In the genomic region with DNA sequence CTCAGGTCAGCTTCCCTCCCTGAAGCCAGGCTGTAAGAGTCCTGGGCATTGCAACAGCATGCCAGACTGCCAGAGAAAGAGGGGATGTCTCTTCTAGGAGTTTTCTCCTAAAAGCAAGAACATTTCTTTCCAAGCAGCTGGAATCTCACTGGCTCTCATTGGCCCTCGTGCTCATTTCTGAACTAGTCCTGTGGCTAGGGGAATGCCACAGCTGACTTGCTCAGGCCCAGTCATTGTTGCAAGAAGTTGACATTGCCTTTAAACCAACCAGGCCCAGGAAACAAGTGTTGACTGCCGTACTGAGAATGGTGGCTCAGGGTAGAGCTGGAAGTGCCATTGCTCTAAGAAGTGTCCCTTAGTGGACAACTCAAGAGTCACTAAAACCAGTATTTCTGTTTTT, we compare ENCODE assay signal across 12 cellular contexts. TPM values are rescaled to one million over a fixed set of nuclear protein-coding genes. Genes with fewer than 3 reads are reported as not detected.
DNase-seq lines count a peak whose midpoint lies in the region; ATAC-seq, FAIRE-seq and TF ChIP-seq lines count a peak whose summit lies in the region.
"Had no signal": no experiment of that assay in that cellular context is flagged by ENCODE, and none has a peak within 500 bp of the region (broad histone marks: within the 10 kb centered on the region; RNA-seq: fewer than 3 reads in every experiment).

No MANE protein-coding gene starts in this region.

- H3K36me3 ChIP-seq in PC-3 (ENCODE audit: low read depth, low read length) (no peaks in the 10 kb centered on the region), small intestine (ENCODE audit: control insufficient read depth in 2 of 2, insufficient read depth in 2 of 2, low read length in 2 of 2) (no peaks in the 10 kb centered on the region), GM23338 (ENCODE audit: insufficient read depth) (no peaks in the 10 kb centered on the region)
- H3K36me3 ChIP-seq: esophagus muscularis mucosa, pancreas had no signal

- CTCF ChIA-PET in PC-3 (lab: Charles Lee), result no interaction called here

- H3K9me2 ChIP-seq in PC-3 (replicated peaks; ENCODE audit: low read length) (no peaks in the 10 kb centered on the region), GM23338 (ENCODE audit: insufficient read depth) (no peaks in the 10 kb centered on the region)

- H3K36me3 Mint-ChIP-seq in GM23338 (ENCODE audit: low read depth), result no peaks in the 10 kb centered on the region

- H3K4me1 ChIP-seq in PC-3 (ENCODE audit: insufficient read depth, low read length) (peaks cover 11% of the 10 kb centered on the region; the same call in 1 of the 2 replicates), small intestine (ENCODE audit: control insufficient read depth in 2 of 2, insufficient read depth in 1 of 2, low read depth in 1 of 2, low read length in 1 of 2) (no peaks in the 10 kb centered on the region), GM23338 (ENCODE audit: insufficient read depth) (no peaks in the 10 kb centered on the region; the same call in 1 of the 2 replicates)
- H3K4me1 ChIP-seq: esophagus muscularis mucosa had no signal

- H3K79me2 ChIP-seq in PC-3 (ENCODE audit: low read length) (no peaks in the 10 kb centered on the region), GM23338 (replicated peaks; ENCODE audit: insufficient read depth) (no peaks in the 10 kb centered on the region)

- H3K27ac ChIP-seq in C4-2B, result peak overlapping the region; percentile 64
- H3K27ac ChIP-seq in PC-3 (ENCODE audit: low read length), result no peak overlapping the region
- H3K27ac ChIP-seq in small intestine (ENCODE audit: low read depth in 1 of 2, low read length in 1 of 2), result no peak overlapping the region
- H3K27ac ChIP-seq in GM23338 (ENCODE audit: low read depth), result no peak overlapping the region
- H3K27ac ChIP-seq: esophagus muscularis mucosa, pancreas had no signal

- peaks cover 1% of the 10 kb centered on the region for H3K27me3 Mint-ChIP-seq in GM23338 (ENCODE audit: insufficient read depth, low read depth, poor library complexity)

- no peak overlapping the region for H3K9ac ChIP-seq in PC-3 (ENCODE audit: low read length)

- peaks cover 10% of the 10 kb centered on the region for H3K4me1 Mint-ChIP-seq in GM23338

- H3K9me3 Mint-ChIP-seq in GM23338, result no peaks in the 10 kb centered on the region
- H3K9me3 Mint-ChIP-seq: activated B cell treated with CpG ODN at 0.5 μM for 24 hours had no signal

- no TSS peak for BruUV-seq in PC-3 (replicated peaks; lab: Mats Ljungman, UMichigan)

- 0 out of 2 replicates have a peak overlapping the region, but pooled peaks have one; percentile 36 for H2AFZ ChIP-seq in PC-3 (ENCODE audit: low read length)
- H2AFZ ChIP-seq in GM23338, result no peak overlapping the region

- DNase-seq in PC-3 (no peak), cerebellar cortex (ENCODE audit: low spot score) (no peak), small intestine (no peak), GM23338 (ENCODE audit: low spot score) (no peak), H4 (ENCODE audit: low spot score) (no peak)
- DNase-seq: activated B cell treated with CpG ODN at 0.5 μM for 24 hours, aorta had no signal

- ATAC-seq in GM18907 (IDR thresholded peaks at IDR 0.05; ENCODE audit: unreplicated experiment) (peak; percentile 90), HG02759 (IDR thresholded peaks at IDR 0.05; ENCODE audit: unreplicated experiment) (peak; percentile 85), PC-3 (no peak), GM23338 (no peak; the same call in 2 of the 3 replicates)

- H4K20me1 ChIP-seq in PC-3 (ENCODE audit: low read length) (no peaks in the 10 kb centered on the region), GM23338 (replicated peaks; ENCODE audit: insufficient read depth) (no peaks in the 10 kb centered on the region)

- no peaks in the 10 kb centered on the region for H3K27me3 ChIP-seq in PC-3 (ENCODE audit: low read length)
- no peaks in the 10 kb centered on the region for H3K27me3 ChIP-seq in small intestine (ENCODE audit: control insufficient read depth in 2 of 2, insufficient read depth in 2 of 2, low read length in 2 of 2)
- no peaks in the 10 kb centered on the region for H3K27me3 ChIP-seq in GM23338 (ENCODE audit: insufficient read depth)
- H3K27me3 ChIP-seq: esophagus muscularis mucosa, pancreas had no signal

- no peak overlapping the region for H3K4me3 Mint-ChIP-seq in GM23338
- H3K4me3 Mint-ChIP-seq: activated B cell treated with CpG ODN at 0.5 μM for 24 hours had no signal

- H3F3A ChIP-seq in PC-3 (ENCODE audit: low read length, unreplicated experiment) (no peaks in the 10 kb centered on the region), GM23338 (replicated peaks; ENCODE audit: low read depth) (no peaks in the 10 kb centered on the region)

- intact Hi-C loops in PC-3 (cut with micrococcal nuclease), result loop anchor here (5.0 kb wide), 1 partner anchor 74 kb away; a partner anchor contains a TSS

- no peak for FAIRE-seq in small intestine (lab: Jason Lieb, UNC)

- H3K27ac Mint-ChIP-seq in GM23338, result no peak overlapping the region
- H3K27ac Mint-ChIP-seq: activated B cell treated with CpG ODN at 0.5 μM for 24 hours had no signal

- no peak overlapping the region for H3K4me2 ChIP-seq in PC-3 (ENCODE audit: low read length)
- H3K4me2 ChIP-seq in GM23338, result no peak overlapping the region

- TF ChIP-seq CTCF in C4-2B (conservative IDR thresholded peaks at IDR 0.05), result no peak
- no peak for TF ChIP-seq CTCF in PC-3 (conservative IDR thresholded peaks at IDR 0.05; ENCODE audit: low read depth, low read length)
- TF ChIP-seq CTCF in GM23338 (conservative IDR thresholded peaks at IDR 0.05; ENCODE audit: low read depth in 2 of 2), result no peak

- no peaks in the 10 kb centered on the region for H3K9me3 ChIP-seq in PC-3 (ENCODE audit: low read length)
- H3K9me3 ChIP-seq in small intestine (ENCODE audit: control insufficient read depth, low read depth), result no peaks in the 10 kb centered on the region
- H3K9me3 ChIP-seq: esophagus muscularis mucosa, pancreas had no signal

- H3K4me3 ChIP-seq in PC-3 (ENCODE audit: low read length), result no peak overlapping the region
- no peak overlapping the region for H3K4me3 ChIP-seq in small intestine (ENCODE audit: low read depth in 1 of 2, low read length in 2 of 2)
- no peak overlapping the region for H3K4me3 ChIP-seq in GM23338
- H3K4me3 ChIP-seq: esophagus muscularis mucosa, pancreas had no signal

- POLR2A ChIA-PET in PC-3 (lab: Charles Lee; ENCODE audit: unreplicated experiment), result no interaction called here

- 38 to 70% (median 66%) methylated on average over 2 of the region's 2 CpGs for WGBS in small intestine, 3 donors

TF ChIP-seq in GM23338, 12 proteins besides CTCF, POLR2A, EP300 and RAD21 (continues in another document):
- TF ChIP-seq CREB1 (CRISPR knock-in tag; IDR thresholded peaks at IDR 0.05; ENCODE audit: low read depth) (no peak), ZNF331 (CRISPR knock-in tag; IDR thresholded peaks at IDR 0.05; ENCODE audit: low read depth) (no peak), ZNF114 (CRISPR knock-in tag; IDR thresholded peaks at IDR 0.05) (no peak), EZH2 (IDR thresholded peaks at IDR 0.05; ENCODE audit: low read depth, unreplicated experiment) (no peak), JUNB (IDR thresholded peaks at IDR 0.05; ENCODE audit: unreplicated experiment) (no peak), STAT1 (IDR thresholded peaks at IDR 0.05; ENCODE audit: unreplicated experiment) (no peak), POLR2AphosphoS5 (IDR thresholded peaks at IDR 0.05; ENCODE audit: low read depth) (no peak)

RNA-seq across cellular contexts. Expression of a gene that starts 15.0 kb away (rescaled TPM):
- total RNA-seq in PC-3 (2014; rRNA removed), result 5.4 and 11.5 TPM in 2 replicates
- 1 to 10 TPM; 4.1 to 5.3 (median 4.9) TPM for polyA plus RNA-seq in small intestine
- 13.9 and 16.3 TPM in 2 replicates for total RNA-seq in GM23338 (2014; rRNA removed; shearing (Covaris generic))
- polyA plus RNA-seq in GM23338 (2016; fragmentation: Nextera tagmentation; extraction: Ambion mirVana), result 2.9 and 4.9 TPM in 2 replicates
- 12.5 and 17.0 TPM in 2 replicates for total RNA-seq in H4 (2014; rRNA removed; shearing (Covaris generic))

Comparison
In these comparisons a context has a peak if more than half of its experiments do, and no peak if none do; other contexts are left out.
1. ATAC-seq: peak in GM18907 (single experiment) and HG02759 (single experiment); none in PC-3 (single experiment) and GM23338 (single experiment).